Comparison of ENCODE assay signal across 21 cellular contexts in genomic region chr3:66075281-66075680, GRCh38. TPM values are rescaled to one million over a fixed set of nuclear protein-coding genes. Genes with fewer than 3 reads are reported as not detected.
DNase-seq lines count a peak whose midpoint lies in the region; TF ChIP-seq lines count a peak whose summit lies in the region.
"Had no signal": no experiment of that assay in that cellular context is flagged by ENCODE, and none has a peak within 500 bp of the region (broad histone marks: within the 10 kb centered on the region; RNA-seq: fewer than 3 reads in every experiment).

No MANE protein-coding gene starts in this region.

- H3K4me3 Mint-ChIP-seq in activated naive CD4-positive, alpha-beta T cell treated with anti-CD3 and anti-CD28 coated beads for 36 hours = no peak overlapping the region
- H3K4me3 Mint-ChIP-seq: stimulated activated naive CD8-positive, alpha-beta T cell treated with anti-CD3 and anti-CD28 coated beads, Interleukin-15, amount 100 ng/mL, for 72 hours; T-helper 17 cell had no signal

- H3K79me2 ChIP-seq in mammary epithelial cell (ENCODE audit: insufficient read depth, low read length) = no peaks in the 10 kb centered on the region
- H3K79me2 ChIP-seq: hepatocyte had no signal

- H3K9me3 Mint-ChIP-seq in activated naive CD4-positive, alpha-beta T cell treated with anti-CD3 and anti-CD28 coated beads for 36 hours = no peaks in the 10 kb centered on the region

- no peak overlapping the region for H2BK12ac ChIP-seq in mesenchymal stem cell (ENCODE audit: low read length in 2 of 2)

- H3K27ac Mint-ChIP-seq in activated naive CD4-positive, alpha-beta T cell treated with anti-CD3 and anti-CD28 coated beads for 36 hours = no peak overlapping the region
- H3K27ac Mint-ChIP-seq: activated naive CD4-positive, alpha-beta T cell treated with anti-CD3 and anti-CD28 coated beads, Interleukin-2, amount 50 U/mL, for 72 hours; T-helper 17 cell had no signal

- POLR2A ChIA-PET in HEK293T (lab: Yijun Ruan, JAX) = no interaction called here

- CTCF ChIA-PET in mammary epithelial cell (lab: Charles Lee; ENCODE audit: low non-redundant PET) = no interaction called here
- CTCF ChIA-PET in activated naive CD4-positive, alpha-beta T cell treated with anti-CD3 and anti-CD28 coated beads for 36 hours (lab: Charles Lee) = no interaction called here
- CTCF ChIA-PET in HEK293T (lab: Yijun Ruan, JAX) = no interaction called here

- H4K91ac ChIP-seq in mesenchymal stem cell (ENCODE audit: low read length) = no peak overlapping the region

- dilution Hi-C loops in mammary epithelial cell (cut with HindIII; ENCODE audit: low sequenced_read_pairs) = no loop called here

- TF ChIP-seq CTCF in mammary epithelial cell (conservative IDR thresholded peaks at IDR 0.05 in 1 of 2, IDR thresholded peaks at IDR 0.05 in 1 of 2; ENCODE audit: extremely low read depth in 1 of 2, insufficient read depth in 1 of 2, low read depth in 1 of 2, low read length in 2 of 2) = no peak

- H3K79me1 ChIP-seq in mesenchymal stem cell (replicated peaks; ENCODE audit: low read length, poor library complexity, severe bottlenecking) = no peaks in the 10 kb centered on the region

- no peak overlapping the region for H2BK120ac ChIP-seq in mesenchymal stem cell (ENCODE audit: low read depth, low read length)

- no peaks in the 10 kb centered on the region for H3K4me1 Mint-ChIP-seq in activated naive CD4-positive, alpha-beta T cell treated with anti-CD3 and anti-CD28 coated beads for 36 hours (ENCODE audit: low read depth)
- H3K4me1 Mint-ChIP-seq: stimulated activated naive CD8-positive, alpha-beta T cell treated with anti-CD3 and anti-CD28 coated beads, Interleukin-15, amount 100 ng/mL, for 72 hours; T-helper 17 cell had no signal

- no peaks in the 10 kb centered on the region for H3K27me3 ChIP-seq in mammary epithelial cell (ENCODE audit: insufficient read depth, low read length)
- no peaks in the 10 kb centered on the region for H3K27me3 ChIP-seq in mesenchymal stem cell (ENCODE audit: control insufficient read depth in 1 of 2, insufficient read depth in 1 of 2, low read length in 2 of 2)
- H3K27me3 ChIP-seq: hepatocyte, ovary had no signal

- H3K9me3 ChIP-seq in mammary epithelial cell (replicated peaks; ENCODE audit: insufficient read depth, low read length) = no peaks in the 10 kb centered on the region
- no peaks in the 10 kb centered on the region for H3K9me3 ChIP-seq in mesenchymal stem cell (ENCODE audit: control insufficient read depth, low read length)
- H3K9me3 ChIP-seq: mucosa of descending colon, ovary had no signal

- WGBS in mammary epithelial cell (ENCODE audit: low coverage, missing lambda C conversion rate) = 68% methylated on average over 4 of the region's 4 CpGs
- WGBS in mesenchymal stem cell = 82% methylated on average over 4 of the region's 4 CpGs

- DNase-seq in EH (ENCODE audit: low read depth) (peak; percentile 85), mammary epithelial cell (peak; percentile 42), mesenchymal stem cell (no peak), NCI-H1436 (lab: John Stamatoyannopoulos, UW) (no peak), substantia nigra (lab: John Stamatoyannopoulos, UW) (no peak), HEK293T (ENCODE audit: extremely low spot score) (no peak)
- DNase-seq in activated naive CD4-positive, alpha-beta T cell treated with anti-CD3 and anti-CD28 coated beads for 36 hours = no peak
- DNase-seq: activated CD4-positive, alpha-beta T cell treated with anti-CD3 and anti-CD28 coated beads for 1 hour; DMS79 treated with DMSO at 0.1 percent for 48 hours; mucosa of descending colon; NCI-H2081; NCI-H526 treated with DMSO at 0.1 percent for 48 hours; ovary; RPMI8226; stimulated activated naive CD8-positive, alpha-beta T cell treated with anti-CD3 and anti-CD28 coated beads, Interleukin-15, amount 100 ng/mL, for 72 hours; T-helper 17 cell had no signal

- no peak overlapping the region for H3K4me2 ChIP-seq in mammary epithelial cell (ENCODE audit: insufficient read depth, low read depth, low read length)
- H3K4me2 ChIP-seq in mesenchymal stem cell (ENCODE audit: low read length, poor library complexity, severe bottlenecking) = no peak overlapping the region
- H3K4me2 ChIP-seq: hepatocyte had no signal

- BruUV-seq in mammary epithelial cell (replicated peaks; lab: Mats Ljungman, UMichigan) = no TSS peak

- H3K18ac ChIP-seq in mesenchymal stem cell (ENCODE audit: low read depth in 1 of 2, low read length in 2 of 2) = no peak overlapping the region

- H2AK5ac ChIP-seq in mesenchymal stem cell (ENCODE audit: low read length, severe bottlenecking) = no peak overlapping the region

- H3K14ac ChIP-seq in mesenchymal stem cell (ENCODE audit: low read length in 2 of 2) = no peak overlapping the region

- H3K36me3 Mint-ChIP-seq in activated naive CD4-positive, alpha-beta T cell treated with anti-CD3 and anti-CD28 coated beads for 36 hours (ENCODE audit: low read depth) = no peaks in the 10 kb centered on the region
- H3K36me3 Mint-ChIP-seq: activated naive CD4-positive, alpha-beta T cell treated with anti-CD3 and anti-CD28 coated beads, Interleukin-2, amount 50 U/mL, for 72 hours had no signal

- no peak overlapping the region for H4K8ac ChIP-seq in mesenchymal stem cell (ENCODE audit: low read length)

- H3K4ac ChIP-seq in mesenchymal stem cell (ENCODE audit: low read depth in 1 of 2, low read length in 2 of 2) = no peak overlapping the region

- no peak for TF ChIP-seq RAD21 in Ishikawa (IDR thresholded peaks at IDR 0.05; ENCODE audit: low read depth)

- in situ Hi-C loops in mammary epithelial cell (cut with MboI; ENCODE audit: low sequenced_read_pairs in 2 of 2) = no loop called here

- H2AFZ ChIP-seq in mammary epithelial cell (ENCODE audit: low read depth, low read length) (no peak overlapping the region), mesenchymal stem cell (ENCODE audit: low read depth, low read length) (no peak overlapping the region)
- H2AFZ ChIP-seq: hepatocyte had no signal

- H2BK5ac ChIP-seq in mesenchymal stem cell (ENCODE audit: low read depth, low read length, poor library complexity, severe bottlenecking) = no peak overlapping the region

- H3K9ac ChIP-seq in mammary epithelial cell (ENCODE audit: insufficient read depth, low read length) (no peak overlapping the region), mesenchymal stem cell (ENCODE audit: low read length) (peak overlapping the region; percentile 3)

- intact Hi-C loops in mammary epithelial cell (cut with micrococcal nuclease) = no loop called here
- intact Hi-C loops in activated naive CD4-positive, alpha-beta T cell treated with anti-CD3 and anti-CD28 coated beads for 36 hours (cut with micrococcal nuclease) = no loop called here

- H3K27ac ChIP-seq in mammary epithelial cell (ENCODE audit: insufficient read depth, low read depth, low read length) (no peak overlapping the region), mesenchymal stem cell (ENCODE audit: low read length, poor library complexity, severe bottlenecking) (no peak overlapping the region), substantia nigra (ENCODE audit: low read depth, low read length, poor library complexity, severe bottlenecking) (no peak overlapping the region)
- H3K27ac ChIP-seq: C4-2B, epithelial cell of prostate, hepatocyte, ovary had no signal

- no peak for TF ChIP-seq EP300 in Ishikawa (IDR thresholded peaks at IDR 0.05; ENCODE audit: borderline replicate concordance)

- no peak overlapping the region for H2BK15ac ChIP-seq in mesenchymal stem cell (ENCODE audit: low read depth, poor library complexity, severe bottlenecking)

- no peak overlapping the region for H3K23ac ChIP-seq in mesenchymal stem cell (ENCODE audit: low read length in 2 of 2)

- no peaks in the 10 kb centered on the region for H3K27me3 Mint-ChIP-seq in activated naive CD4-positive, alpha-beta T cell treated with anti-CD3 and anti-CD28 coated beads for 36 hours (ENCODE audit: low read depth)
- H3K27me3 Mint-ChIP-seq: stimulated activated naive CD8-positive, alpha-beta T cell treated with anti-CD3 and anti-CD28 coated beads, Interleukin-15, amount 100 ng/mL, for 72 hours; T-helper 17 cell had no signal

- no peaks in the 10 kb centered on the region for H4K20me1 ChIP-seq in mammary epithelial cell (ENCODE audit: insufficient read depth, low read length)

- H3K36me3 ChIP-seq in mammary epithelial cell (ENCODE audit: insufficient read depth, low read length) (no peaks in the 10 kb centered on the region), mesenchymal stem cell (ENCODE audit: control insufficient read depth in 1 of 2, insufficient read depth in 2 of 2, low read depth in 1 of 2, low read length in 2 of 2) (no peaks in the 10 kb centered on the region)
- H3K36me3 ChIP-seq: ovary had no signal

- H3K4me3 ChIP-seq in mammary epithelial cell (replicated peaks in 1 of 3; ENCODE audit: insufficient read depth in 1 of 3, low read depth in 2 of 3, low read length in 3 of 3) (no peak overlapping the region), mesenchymal stem cell (ENCODE audit: insufficient read depth in 1 of 2, low read depth in 1 of 2, low read length in 2 of 2) (no peak overlapping the region)
- H3K4me3 ChIP-seq: hepatocyte, mucosa of descending colon, ovary had no signal

- H3K4me1 ChIP-seq in mammary epithelial cell (ENCODE audit: insufficient read depth, low read length) = no peaks in the 10 kb centered on the region
- no peaks in the 10 kb centered on the region for H3K4me1 ChIP-seq in mesenchymal stem cell (ENCODE audit: control insufficient read depth, insufficient read depth, low read depth, low read length)

TF ChIP-seq in Ishikawa, 13 proteins besides CTCF, POLR2A, EP300 and RAD21 (continues in another document):
- TF ChIP-seq USF1 (IDR thresholded peaks at IDR 0.05) (peak; percentile 54), YY1 (IDR thresholded peaks at IDR 0.05; ENCODE audit: low read depth) (no peak)

TF ChIP-seq in HEK293T, 16 proteins besides CTCF, POLR2A, EP300 and RAD21 (continues in another document):
- no peak for TF ChIP-seq NFRKB (IDR thresholded peaks at IDR 0.05)
- no peak for TF ChIP-seq FOXA1 (IDR thresholded peaks at IDR 0.05)
- no peak for TF ChIP-seq ELF4 (IDR thresholded peaks at IDR 0.05)
- TF ChIP-seq L3MBTL2 (conservative IDR thresholded peaks at IDR 0.05) = no peak
- no peak for TF ChIP-seq SUZ12 (IDR thresholded peaks at IDR 0.05)
- no peak for TF ChIP-seq HDGF (IDR thresholded peaks at IDR 0.05; ENCODE audit: borderline replicate concordance)

RNA-seq across cellular contexts. Expression of gene MAGI1, which starts 36.6 kb away (rescaled TPM):
- 10 to 100 TPM; 16.1 to 30.5 TPM for total RNA-seq in mammary epithelial cell
- polyA plus RNA-seq in mammary epithelial cell = 6.7 TPM
- polyA minus RNA-seq in mammary epithelial cell = 25.8 TPM
- polyA plus RNA-seq in mesenchymal stem cell (2013, experiment 1 of 2) = 5.9 TPM
- 5.6 TPM for polyA plus RNA-seq in mesenchymal stem cell (2013, experiment 2 of 2)
- not detected for total RNA-seq in activated naive CD4-positive, alpha-beta T cell treated with anti-CD3 and anti-CD28 coated beads for 36 hours
- total RNA-seq: T-helper 17 cell had no signal

Comparison
In these comparisons a context has a peak if more than half of its experiments do, and no peak if none do; other contexts are left out.
1. DNase-seq: peak in EH (single experiment) and mammary epithelial cell (single experiment); none in mesenchymal stem cell (single experiment), activated naive CD4-positive, alpha-beta T cell treated with anti-CD3 and anti-CD28 coated beads for 36 hours (single experiment), NCI-H1436 (single experiment), substantia nigra (0 of 49) and HEK293T (single experiment).
2. RNA of gene MAGI1, which starts 36.6 kb away (total RNA-seq): 16.1 to 30.5 TPM in mammary epithelial cell; not detected in activated naive CD4-positive, alpha-beta T cell treated with anti-CD3 and anti-CD28 coated beads for 36 hours; every median in the first group is over 10 times any median in the second.